8 cellular contexts compared by ENCODE assay signal in the genomic region with DNA sequence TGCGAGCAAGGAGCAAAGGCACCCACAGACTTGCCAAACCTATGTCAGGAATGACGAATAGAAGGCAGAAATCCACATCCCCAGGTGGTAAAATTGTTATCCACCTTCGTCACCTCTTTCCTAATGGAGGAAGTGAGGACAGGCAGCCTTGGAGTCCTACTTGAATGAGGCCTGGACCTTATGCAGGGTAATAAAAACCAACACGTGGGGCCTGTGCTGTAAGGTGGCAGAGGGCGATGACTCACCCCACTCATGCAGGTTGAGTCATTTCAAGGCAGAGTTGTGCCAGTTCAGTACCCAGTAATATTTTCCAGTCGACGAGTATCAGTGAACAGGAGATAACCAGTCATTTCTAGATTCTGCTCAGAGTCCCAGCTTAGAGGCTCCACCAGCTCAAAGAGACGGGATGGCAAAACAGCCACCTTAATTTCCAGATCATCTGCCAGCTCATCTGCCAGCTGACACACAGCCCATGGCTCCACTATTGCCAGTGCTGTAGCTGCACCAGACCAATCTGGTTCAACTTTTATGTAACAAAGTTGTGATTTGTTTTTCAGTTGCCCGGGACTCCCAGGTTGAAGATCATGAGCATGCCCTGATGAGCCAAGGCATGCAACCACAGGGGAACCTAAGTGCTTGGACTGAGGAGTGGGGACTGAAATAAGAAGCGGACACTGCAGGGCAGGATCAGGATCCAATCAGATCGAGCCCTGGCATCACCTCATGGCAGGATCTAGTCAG.
DNase-seq lines count a peak whose midpoint lies in the region; ATAC-seq and TF ChIP-seq lines count a peak whose summit lies in the region.

No MANE protein-coding gene starts in this region.

- H2BK12ac ChIP-seq in mesenchymal stem cell (ENCODE audit: low read length in 2 of 2) = peak overlapping the region in 1 of 2 experiments; percentile 58

- H3K9me3 ChIP-seq in ascending aorta (no peaks in the 10 kb centered on the region), mesenchymal stem cell (ENCODE audit: control insufficient read depth, low read length) (no peaks in the 10 kb centered on the region)

- H3K36me3 ChIP-seq in ascending aorta = no peaks in the 10 kb centered on the region
- H3K36me3 ChIP-seq in mesenchymal stem cell (ENCODE audit: control insufficient read depth in 1 of 2, insufficient read depth in 2 of 2, low read depth in 1 of 2, low read length in 2 of 2) = no peaks in the 10 kb centered on the region

- H2BK15ac ChIP-seq in mesenchymal stem cell (ENCODE audit: low read depth, poor library complexity, severe bottlenecking) = no peak overlapping the region

- no peaks in the 10 kb centered on the region for H3K27me3 Mint-ChIP-seq in T-cell
- no peaks in the 10 kb centered on the region for H3K27me3 Mint-ChIP-seq in stimulated activated naive CD8-positive, alpha-beta T cell treated with anti-CD3 and anti-CD28 coated beads, Interleukin-15, amount 100 ng/mL, for 72 hours

- peak overlapping the region; percentile 41 for H2AK5ac ChIP-seq in mesenchymal stem cell (ENCODE audit: low read length, severe bottlenecking)

- WGBS in mesenchymal stem cell = 59% methylated on average over 10 of the region's 11 CpGs

- no peaks in the 10 kb centered on the region for H3K9me3 Mint-ChIP-seq in T-cell
- no peaks in the 10 kb centered on the region for H3K9me3 Mint-ChIP-seq in stimulated activated naive CD8-positive, alpha-beta T cell treated with anti-CD3 and anti-CD28 coated beads, Interleukin-15, amount 100 ng/mL, for 72 hours

- CTCF ChIA-PET in T-cell (lab: Charles Lee) = interaction anchor here in 1 of 2 donors (0.8 to 1.8 kb wide), 6 partner anchors 13 to 86 kb away, joined by 3 to 5 read pairs (median 3); no protein-coding TSS in a partner anchor

- intact Hi-C loops in ascending aorta (cut with DNase I) = no loop called here

- H3K79me1 ChIP-seq in mesenchymal stem cell (replicated peaks; ENCODE audit: low read length, poor library complexity, severe bottlenecking) = peaks cover 3% of the 10 kb centered on the region

- H3K9ac ChIP-seq in mesenchymal stem cell (ENCODE audit: low read length) = peak overlapping the region; percentile 28

- peak overlapping the region in 1 of 2 experiments; percentile 25 for H3K18ac ChIP-seq in mesenchymal stem cell (ENCODE audit: low read depth in 1 of 2, low read length in 2 of 2)

- H3K4me2 ChIP-seq in mesenchymal stem cell (ENCODE audit: low read length, poor library complexity, severe bottlenecking) = no peak overlapping the region

- H3K4me1 ChIP-seq in ascending aorta (no peaks in the 10 kb centered on the region), mesenchymal stem cell (ENCODE audit: control insufficient read depth, insufficient read depth, low read depth, low read length) (peaks cover 12% of the 10 kb centered on the region)

- no peak overlapping the region for H2AFZ ChIP-seq in mesenchymal stem cell (ENCODE audit: low read depth, low read length)

- DNase-seq in DMS53 treated with DMSO at 0.1 percent for 48 hours (lab: John Stamatoyannopoulos, UW; ENCODE audit: unreplicated experiment) (peak; percentile 97), T-cell (peak in 25 of 34 experiments; percentile 19 to 60 (median 40)), ascending aorta (ENCODE audit: low spot score in 2 of 2) (peak; percentile 58 to 76), mesenchymal stem cell (peak; percentile 85), D341Med (ENCODE audit: low spot score) (no peak)
- peak; percentile 71 to 90 for DNase-seq in stimulated activated naive CD8-positive, alpha-beta T cell treated with anti-CD3 and anti-CD28 coated beads, Interleukin-15, amount 100 ng/mL, for 72 hours

- no peak overlapping the region for H2BK120ac ChIP-seq in mesenchymal stem cell (ENCODE audit: low read depth, low read length)

- H3K4me1 Mint-ChIP-seq in T-cell = peaks cover 66 to 94% (median 85%) of the 10 kb centered on the region in 3 donors
- H3K4me1 Mint-ChIP-seq in stimulated activated naive CD8-positive, alpha-beta T cell treated with anti-CD3 and anti-CD28 coated beads, Interleukin-15, amount 100 ng/mL, for 72 hours = peaks cover 81% of the 10 kb centered on the region

- no peaks in the 10 kb centered on the region for H3K36me3 Mint-ChIP-seq in T-cell

- POLR2A ChIA-PET in T-cell (lab: Charles Lee) = interaction anchor here (0.6 to 1.0 kb wide), 4 partner anchors 13 to 756 kb away, joined by 3 to 9 read pairs (median 3); no protein-coding TSS in a partner anchor

- H4K8ac ChIP-seq in mesenchymal stem cell (ENCODE audit: low read length) = no peak overlapping the region

- ATAC-seq in HG02610 (IDR thresholded peaks at IDR 0.05; ENCODE audit: unreplicated experiment) = peak; percentile 68
- peak; percentile 47 to 83 (median 79) for ATAC-seq in T-cell (replicated peaks in 1 of 4)
- ATAC-seq in stimulated activated naive CD8-positive, alpha-beta T cell treated with anti-CD3 and anti-CD28 coated beads, Interleukin-15, amount 100 ng/mL, for 72 hours = peak; percentile 88
- no peak for ATAC-seq in HG03139 (IDR thresholded peaks at IDR 0.05; ENCODE audit: unreplicated experiment)

- H3K4me3 ChIP-seq in ascending aorta = no peak overlapping the region
- no peak overlapping the region for H3K4me3 ChIP-seq in mesenchymal stem cell (ENCODE audit: insufficient read depth in 1 of 2, low read depth in 1 of 2, low read length in 2 of 2)

- H3K27ac Mint-ChIP-seq in T-cell = peak overlapping the region; percentile 90 to 92
- H3K27ac Mint-ChIP-seq in stimulated activated naive CD8-positive, alpha-beta T cell treated with anti-CD3 and anti-CD28 coated beads, Interleukin-15, amount 100 ng/mL, for 72 hours = peak overlapping the region; percentile 95

- H4K91ac ChIP-seq in mesenchymal stem cell (ENCODE audit: low read length) = no peak overlapping the region

- peak overlapping the region; percentile 85 for H2BK5ac ChIP-seq in mesenchymal stem cell (ENCODE audit: low read depth, low read length, poor library complexity, severe bottlenecking)

- no peak overlapping the region for H3K4ac ChIP-seq in mesenchymal stem cell (ENCODE audit: low read depth in 1 of 2, low read length in 2 of 2)

- H3K27me3 ChIP-seq in ascending aorta (no peaks in the 10 kb centered on the region), mesenchymal stem cell (ENCODE audit: control insufficient read depth in 1 of 2, insufficient read depth in 1 of 2, low read length in 2 of 2) (no peaks in the 10 kb centered on the region)

- TF ChIP-seq CTCF in ascending aorta (IDR thresholded peaks at IDR 0.05) = no peak

- H3K27ac ChIP-seq in ascending aorta (peak overlapping the region in 1 of 2 donors; percentile 51), mesenchymal stem cell (ENCODE audit: low read length, poor library complexity, severe bottlenecking) (peak overlapping the region; percentile 99)

- H3K4me3 Mint-ChIP-seq in T-cell = peak overlapping the region in 2 of 3 donors; percentile 28 to 34
- peak overlapping the region; percentile 51 to 53 for H3K4me3 Mint-ChIP-seq in stimulated activated naive CD8-positive, alpha-beta T cell treated with anti-CD3 and anti-CD28 coated beads, Interleukin-15, amount 100 ng/mL, for 72 hours

- H3K23ac ChIP-seq in mesenchymal stem cell (ENCODE audit: low read length in 2 of 2) = no peak overlapping the region

- H3K14ac ChIP-seq in mesenchymal stem cell (ENCODE audit: low read length in 2 of 2) = no peak overlapping the region
